Comparison of ENCODE assay signal across 17 cellular contexts in the genomic region with DNA sequence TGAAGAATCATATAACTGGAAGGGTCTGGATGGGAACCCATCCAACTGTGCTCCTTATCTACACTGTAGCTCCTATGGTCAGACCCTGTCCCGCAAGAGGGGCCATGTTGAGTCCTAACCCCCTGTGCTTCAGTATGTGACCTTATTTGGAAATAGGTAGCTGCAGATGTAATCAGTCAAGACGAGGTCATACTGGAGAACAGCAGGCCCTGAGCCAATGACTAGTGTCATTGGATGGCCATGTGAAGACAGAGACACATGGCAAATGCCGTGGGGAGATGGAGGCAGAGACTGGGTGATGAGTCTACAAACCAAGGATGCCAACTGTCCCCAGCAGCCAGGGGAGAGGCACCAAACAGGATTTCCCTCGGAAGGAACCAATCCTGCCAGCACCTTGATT.
DNase-seq lines count a peak whose midpoint lies in the region; ATAC-seq, FAIRE-seq and TF ChIP-seq lines count a peak whose summit lies in the region.
"Had no signal": no experiment of that assay in that cellular context is flagged by ENCODE, and none has a peak within 500 bp of the region (broad histone marks: within the 10 kb centered on the region; RNA-seq: fewer than 3 reads in every experiment).

No MANE protein-coding gene starts in this region.

- H3K36me3 Mint-ChIP-seq in CD4-positive, alpha-beta T cell (ENCODE audit: low read depth), result peaks cover 70% of the 10 kb centered on the region
- peaks cover 18% of the 10 kb centered on the region for H3K36me3 Mint-ChIP-seq in activated CD4-positive, alpha-beta memory T cell treated with anti-CD3 and anti-CD28 coated beads for 36 hours

- H3K4me1 ChIP-seq in BLaER1 treated with 17β-estradiol and CSF1 and Interleukin-3, amounts not matched to agents 10 nM and 100 nM, result peaks cover 18 to 72% (median 67%) of the 10 kb centered on the region in 10 experiments
- H3K4me1 ChIP-seq in mesendoderm (ENCODE audit: control insufficient read depth, low read depth, low read length), result no peaks in the 10 kb centered on the region

- H3K27ac ChIP-seq in BLaER1 treated with 17β-estradiol and CSF1 and Interleukin-3, amounts not matched to agents 10 nM and 100 nM, result peak overlapping the region in 9 of 11 experiments; percentile 44 to 90 (median 78); a peak in 18 of 22 replicates
- no peak overlapping the region for H3K27ac ChIP-seq in mesendoderm (ENCODE audit: low read depth, low read length)
- no peak overlapping the region for H3K27ac ChIP-seq in CD4-positive, alpha-beta T cell (ENCODE audit: low read depth, low read length)
- H3K27ac ChIP-seq: C4-2B had no signal

- peaks cover 0 to 44% (median 0%) of the 10 kb centered on the region in 11 experiments; a peak in 3 of 22 replicates for H4K20me1 ChIP-seq in BLaER1 treated with 17β-estradiol and CSF1 and Interleukin-3, amounts not matched to agents 10 nM and 100 nM

- POLR2A ChIA-PET in CD4-positive, alpha-beta T cell (lab: Charles Lee), result no interaction called here
- POLR2A ChIA-PET in activated CD4-positive, alpha-beta memory T cell treated with anti-CD3 and anti-CD28 coated beads for 36 hours (lab: Charles Lee), result no interaction called here

- no peak overlapping the region for H3K18ac ChIP-seq in mesendoderm (ENCODE audit: low read length)

- no peaks in the 10 kb centered on the region for H3K4me1 Mint-ChIP-seq in CD4-positive, alpha-beta T cell (ENCODE audit: low read depth)
- no peaks in the 10 kb centered on the region for H3K4me1 Mint-ChIP-seq in activated CD4-positive, alpha-beta memory T cell treated with anti-CD3 and anti-CD28 coated beads for 36 hours (ENCODE audit: low read depth)
- H3K4me1 Mint-ChIP-seq: GM23338 had no signal

- H2BK120ac ChIP-seq in mesendoderm (ENCODE audit: low read depth, low read length), result no peak overlapping the region

- no peak overlapping the region for H3K56ac ChIP-seq in mesendoderm (ENCODE audit: low read length)

- no peak overlapping the region for H4K8ac ChIP-seq in mesendoderm (ENCODE audit: low read depth, low read length)

- H3K9ac ChIP-seq in BLaER1 treated with 17β-estradiol and CSF1 and Interleukin-3, amounts not matched to agents 10 nM and 100 nM, result peak overlapping the region in 7 of 11 experiments; percentile 13 to 76 (median 68); a peak in 7 of 22 replicates
- H3K9ac ChIP-seq in mesendoderm (ENCODE audit: low read length), result no peak overlapping the region

- no peak for ATAC-seq in CD4-positive, alpha-beta T cell (ENCODE audit: poor library complexity)
- ATAC-seq: GM23338, T-helper 17 cell had no signal

- peaks cover 0 to 56% (median 28%) of the 10 kb centered on the region in 11 experiments; a peak in 20 of 22 replicates for H3K36me3 ChIP-seq in BLaER1 treated with 17β-estradiol and CSF1 and Interleukin-3, amounts not matched to agents 10 nM and 100 nM
- no peaks in the 10 kb centered on the region for H3K36me3 ChIP-seq in mesendoderm (ENCODE audit: control insufficient read depth, insufficient read depth, low read length)

- H3K9me3 Mint-ChIP-seq in CD4-positive, alpha-beta T cell, result no peaks in the 10 kb centered on the region
- H3K9me3 Mint-ChIP-seq in activated CD4-positive, alpha-beta memory T cell treated with anti-CD3 and anti-CD28 coated beads for 36 hours, result no peaks in the 10 kb centered on the region
- H3K9me3 Mint-ChIP-seq: GM23338 had no signal

- no peak overlapping the region for H4K5ac ChIP-seq in mesendoderm (ENCODE audit: low read length)

- H3K4me3 ChIP-seq in AG10803 (ENCODE audit: low read length) (no peak overlapping the region), mesendoderm (ENCODE audit: low read length) (no peak overlapping the region)
- H3K4me3 ChIP-seq in BLaER1 treated with 17β-estradiol and CSF1 and Interleukin-3, amounts not matched to agents 10 nM and 100 nM, result no peak overlapping the region
- H3K4me3 ChIP-seq: GM23338 had no signal

- H2AK5ac ChIP-seq in mesendoderm (ENCODE audit: low read length), result no peak overlapping the region

- FAIRE-seq in GM19239 (lab: Jason Lieb, UNC), result no peak
- FAIRE-seq: RCC 7860 had no signal

- no peak overlapping the region for H3K27ac Mint-ChIP-seq in CD4-positive, alpha-beta T cell
- no peak overlapping the region for H3K27ac Mint-ChIP-seq in activated CD4-positive, alpha-beta memory T cell treated with anti-CD3 and anti-CD28 coated beads for 36 hours
- H3K27ac Mint-ChIP-seq: GM23338, T-helper 17 cell had no signal

- no peak overlapping the region for H3K4me3 Mint-ChIP-seq in CD4-positive, alpha-beta T cell
- H3K4me3 Mint-ChIP-seq in activated CD4-positive, alpha-beta memory T cell treated with anti-CD3 and anti-CD28 coated beads for 36 hours, result no peak overlapping the region
- H3K4me3 Mint-ChIP-seq: GM23338, T-helper 17 cell had no signal

- no peak overlapping the region for H2BK15ac ChIP-seq in mesendoderm (replicated peaks; ENCODE audit: low read depth)

- no peak overlapping the region for H3K23ac ChIP-seq in mesendoderm (ENCODE audit: low read length)

- H3K27me3 Mint-ChIP-seq in CD4-positive, alpha-beta T cell, result no peaks in the 10 kb centered on the region
- H3K27me3 Mint-ChIP-seq in activated CD4-positive, alpha-beta memory T cell treated with anti-CD3 and anti-CD28 coated beads for 36 hours, result no peaks in the 10 kb centered on the region
- H3K27me3 Mint-ChIP-seq: T-helper 17 cell had no signal

- TF ChIP-seq CTCF in AG10803 (conservative IDR thresholded peaks at IDR 0.05; ENCODE audit: low read length), result no peak
- TF ChIP-seq CTCF in CD4-positive, alpha-beta T cell (IDR thresholded peaks at IDR 0.05), result no peak

- no peaks in the 10 kb centered on the region for H3K9me3 ChIP-seq in BLaER1 treated with 17β-estradiol and CSF1 and Interleukin-3, amounts not matched to agents 10 nM and 100 nM (replicated peaks in 1 of 11)
- H3K9me3 ChIP-seq in CD4-positive, alpha-beta T cell (ENCODE audit: control insufficient read depth, low read length), result no peaks in the 10 kb centered on the region

- no peak overlapping the region for H3K4ac ChIP-seq in mesendoderm (ENCODE audit: low read depth, low read length)

- CTCF ChIA-PET in CD4-positive, alpha-beta T cell (lab: Charles Lee), result no interaction called here
- CTCF ChIA-PET in activated CD4-positive, alpha-beta memory T cell treated with anti-CD3 and anti-CD28 coated beads for 36 hours (lab: Charles Lee), result no interaction called here

- H3K4me2 ChIP-seq in BLaER1 treated with 17β-estradiol and CSF1 and Interleukin-3, amounts not matched to agents 10 nM and 100 nM, result peak overlapping the region; percentile 16 to 94 (median 80)
- H3K4me2 ChIP-seq in mesendoderm (ENCODE audit: low read length), result no peak overlapping the region
- H3K4me2 ChIP-seq: GM23338 had no signal

- H3K27me3 ChIP-seq in BLaER1 treated with 17β-estradiol and CSF1 and Interleukin-3, amounts not matched to agents 10 nM and 100 nM, result no peaks in the 10 kb centered on the region
- H3K27me3 ChIP-seq in mesendoderm (ENCODE audit: insufficient read depth, low read length, poor library complexity), result no peaks in the 10 kb centered on the region
- no peaks in the 10 kb centered on the region for H3K27me3 ChIP-seq in CD4-positive, alpha-beta T cell (ENCODE audit: control insufficient read depth, insufficient read depth, low read length)

- no peak overlapping the region for H2BK5ac ChIP-seq in mesendoderm (ENCODE audit: low read length)

- intact Hi-C loops in CD4-positive, alpha-beta T cell (cut with DNase I, micrococcal nuclease), result no loop called here
- intact Hi-C loops in activated CD4-positive, alpha-beta memory T cell treated with anti-CD3 and anti-CD28 coated beads for 36 hours (cut with micrococcal nuclease), result no loop called here

- no peaks in the 10 kb centered on the region for H3K79me1 ChIP-seq in mesendoderm (ENCODE audit: low read length)

- no peaks in the 10 kb centered on the region for H3K79me2 ChIP-seq in mesendoderm (ENCODE audit: control insufficient read depth, insufficient read depth, low read length)

- DNase-seq in AG10803 (ENCODE audit: low read depth) (peak; percentile 5), RKO (ENCODE audit: low spot score) (peak; percentile 15), mesendoderm (peak; percentile 40), GM19239 (ENCODE audit: insufficient read length, low spot score) (no peak)
- no peak for DNase-seq in CD4-positive, alpha-beta T cell
- DNase-seq in activated CD8-positive, alpha-beta memory T cell treated with anti-CD3 and anti-CD28 coated beads for 24 hours, result no peak
- no peak for DNase-seq in activated CD4-positive, alpha-beta memory T cell treated with anti-CD3 and anti-CD28 coated beads for 36 hours
- DNase-seq: DND-41, NCI-H2081, NCI-H446, NCI-H748 treated with DMSO at 0.1 percent for 48 hours, SHP77 treated with DMSO at 0.1 percent for 48 hours, T-helper 17 cell had no signal

- no CpG with 5 or more reads among the region's 4 CpGs for WGBS in mesendoderm (ENCODE audit: extremely low coverage, insufficient coverage, low lambda C conversion rate)

Comparison
In these comparisons a context has a peak if more than half of its experiments do, and no peak if none do; other contexts are left out.
1. DNase-seq: peak in AG10803 (single experiment), RKO (single experiment) and mesendoderm (single experiment); none in CD4-positive, alpha-beta T cell (0 of 10), activated CD8-positive, alpha-beta memory T cell treated with anti-CD3 and anti-CD28 coated beads for 24 hours (single experiment), GM19239 (single experiment) and activated CD4-positive, alpha-beta memory T cell treated with anti-CD3 and anti-CD28 coated beads for 36 hours (single experiment).
2. H3K27ac ChIP-seq: peak in BLaER1 treated with 17β-estradiol and CSF1 and Interleukin-3, amounts not matched to agents 10 nM and 100 nM (9 of 11); none in mesendoderm (single experiment) and CD4-positive, alpha-beta T cell (single experiment).